Comparison of ENCODE assay signal across 1 cellular context in genomic region chr9:130989891-130990290, GRCh38.
TF ChIP-seq lines count a peak whose summit lies in the region.

No MANE protein-coding gene starts in this region.

TF ChIP-seq in SK-N-SH treated with all-trans-retinoic acid at 6 μM for 48 hours, 23 proteins besides CTCF, POLR2A, EP300 and RAD21 (continued from another document):
- TF ChIP-seq POU6F1 (CRISPR knock-in tag; IDR thresholded peaks at IDR 0.05; ENCODE audit: borderline replicate concordance, low read depth) (no peak), ZNF565 (CRISPR knock-in tag; conservative IDR thresholded peaks at IDR 0.05; ENCODE audit: low read depth) (no peak), ZFP30 (CRISPR knock-in tag; IDR thresholded peaks at IDR 0.05) (no peak)
